14 cellular contexts compared by ENCODE assay signal in genomic region chr7:134254311-134254710, GRCh38.
DNase-seq lines count a peak whose midpoint lies in the region; ATAC-seq and TF ChIP-seq lines count a peak whose summit lies in the region.
"Had no signal": no experiment of that assay in that cellular context is flagged by ENCODE, and none has a peak within 500 bp of the region (broad histone marks: within the 10 kb centered on the region; RNA-seq: fewer than 3 reads in every experiment).

No MANE protein-coding gene starts in this region.

- H3K27ac ChIP-seq in H9 (ENCODE audit: insufficient read length, low read depth, low read length) (no peak overlapping the region), OCI-LY3 (ENCODE audit: low read length) (no peak overlapping the region), aorta (ENCODE audit: low read depth in 1 of 2, low read length in 2 of 2) (no peak overlapping the region)
- H3K27ac ChIP-seq: parathyroid adenoma, testis had no signal

- H3K4me1 Mint-ChIP-seq in H9 (no peaks in the 10 kb centered on the region), osteocyte (ENCODE audit: unreplicated experiment) (no peaks in the 10 kb centered on the region)

- in situ Hi-C loops in GM13977 (cut with MboI; ENCODE audit: low pct_unique_long_range_greater_than_20kb, low sequenced_read_pairs, unreplicated experiment), result no loop called here

- H3K18ac ChIP-seq in H9 (ENCODE audit: insufficient read length, low read depth, low read length), result no peak overlapping the region

- no peak overlapping the region for H2BK20ac ChIP-seq in H9 (ENCODE audit: low read depth, low read length, poor library complexity, severe bottlenecking)

- H3K36me3 ChIP-seq in OCI-LY3 (replicated peaks; ENCODE audit: low read depth, low read length) (no peaks in the 10 kb centered on the region), aorta (ENCODE audit: control insufficient read depth in 1 of 2, insufficient read depth in 2 of 2, low read length in 1 of 2) (no peaks in the 10 kb centered on the region)

- intact Hi-C loops in aorta (cut with DNase I), result no loop called here

- H2BK120ac ChIP-seq in H9 (ENCODE audit: low read depth, low read length, poor library complexity, severe bottlenecking), result no peak overlapping the region

- H3K36me3 Mint-ChIP-seq in H9 (ENCODE audit: insufficient read depth in 1 of 3, low read depth in 3 of 3) (no peaks in the 10 kb centered on the region; a peak in 1 of 7 replicates), osteocyte (ENCODE audit: unreplicated experiment) (no peaks in the 10 kb centered on the region)
- H3K36me3 Mint-ChIP-seq: CD8-positive, alpha-beta T cell had no signal

- no peak overlapping the region for H2AFZ ChIP-seq in H9 (ENCODE audit: low read length)
- no peak overlapping the region for H2AFZ ChIP-seq in OCI-LY3 (ENCODE audit: low read depth, low read length)
- H2AFZ ChIP-seq: parathyroid adenoma had no signal

- no peak overlapping the region for H4K91ac ChIP-seq in H9 (ENCODE audit: insufficient read length, low read depth, low read length)

- no peak overlapping the region for H2BK15ac ChIP-seq in H9 (ENCODE audit: low read depth, low read length)

- H4K20me1 ChIP-seq in H9 (ENCODE audit: control insufficient read depth, insufficient read depth, insufficient read length) (no peaks in the 10 kb centered on the region), OCI-LY3 (ENCODE audit: insufficient read depth, low read length) (no peaks in the 10 kb centered on the region)

- H3K4me2 ChIP-seq in H9 (ENCODE audit: insufficient read depth, insufficient read length, low read length) (no peak overlapping the region), OCI-LY3 (ENCODE audit: low read length) (no peak overlapping the region)

- H3K9ac ChIP-seq in H9 (ENCODE audit: extremely low read depth, insufficient read length, low read length) (no peak overlapping the region), OCI-LY3 (ENCODE audit: low read length) (no peak overlapping the region)
- H3K9ac ChIP-seq: parathyroid adenoma had no signal

- TF ChIP-seq CTCF in AG09319 (IDR thresholded peaks at IDR 0.05; ENCODE audit: low read depth, low read length) (peak; percentile 7), H9 (conservative IDR thresholded peaks at IDR 0.05) (peak; percentile 42; the same call in 2 of the 3 replicates), OCI-LY3 (IDR thresholded peaks at IDR 0.05; ENCODE audit: low read depth, low read length) (peak; percentile 28; the same call in 1 of the 2 replicates), epithelial cell of esophagus (IDR thresholded peaks at IDR 0.05; ENCODE audit: insufficient read depth, low read depth, low read length, missing control alignments) (peak; percentile 51), osteocyte (IDR thresholded peaks at IDR 0.05) (no peak), GM13977 (IDR thresholded peaks at IDR 0.05; ENCODE audit: extremely low read depth, insufficient read depth, missing control alignments) (no peak)

- no peak overlapping the region for H3K56ac ChIP-seq in H9 (ENCODE audit: insufficient read length, low read depth, low read length)

- H3K9me3 ChIP-seq in H9 (ENCODE audit: control insufficient read depth, low read depth, low read length) (no peaks in the 10 kb centered on the region), OCI-LY3 (ENCODE audit: insufficient read depth, low read length) (no peaks in the 10 kb centered on the region), aorta (ENCODE audit: control insufficient read depth, low read length) (peaks cover 2% of the 10 kb centered on the region)
- H3K9me3 ChIP-seq: testis had no signal

- H3K14ac ChIP-seq in H9 (ENCODE audit: insufficient read depth, low read length), result no peak overlapping the region

- no peak overlapping the region for H3K23ac ChIP-seq in H9 (ENCODE audit: insufficient read length, low read depth, low read length)

- H3K4me3 ChIP-seq in OCI-LY3 (ENCODE audit: low read length) (no peak overlapping the region), epithelial cell of esophagus (ENCODE audit: low read length) (no peak overlapping the region), aorta (ENCODE audit: low read length in 2 of 2) (no peak overlapping the region)
- H3K4me3 ChIP-seq: testis had no signal

- H3K79me1 ChIP-seq in H9 (ENCODE audit: insufficient read depth, low read depth, low read length, poor library complexity, severe bottlenecking), result no peaks in the 10 kb centered on the region

- no peak overlapping the region for H2BK5ac ChIP-seq in H9 (ENCODE audit: insufficient read length, low read length)

- no peaks in the 10 kb centered on the region for H3K27me3 Mint-ChIP-seq in H9 (ENCODE audit: low read depth)
- H3K27me3 Mint-ChIP-seq in osteocyte (ENCODE audit: unreplicated experiment), result peaks cover 10% of the 10 kb centered on the region

- no peaks in the 10 kb centered on the region for H3K23me2 ChIP-seq in H9 (ENCODE audit: insufficient read length, low read depth, low read length, poor library complexity, severe bottlenecking)

- H3T11ph ChIP-seq in H9 (ENCODE audit: low read length), result no peak overlapping the region

- H3K79me2 ChIP-seq in H9 (ENCODE audit: insufficient read depth, low read length) (no peaks in the 10 kb centered on the region), OCI-LY3 (ENCODE audit: low read length) (no peaks in the 10 kb centered on the region)
- H3K79me2 ChIP-seq: parathyroid adenoma had no signal

- H3K27me3 ChIP-seq in H9 (ENCODE audit: insufficient read depth, low read length) (no peaks in the 10 kb centered on the region), OCI-LY3 (ENCODE audit: low read depth, low read length) (no peaks in the 10 kb centered on the region), aorta (ENCODE audit: control insufficient read depth in 1 of 2, insufficient read depth in 2 of 2, low read length in 1 of 2) (no peaks in the 10 kb centered on the region)
- H3K27me3 ChIP-seq: testis had no signal

- H2BK12ac ChIP-seq in H9 (ENCODE audit: insufficient read length, low read depth, low read length), result no peak overlapping the region

- WGBS in H9 (ENCODE audit: extremely low coverage, insufficient read length, low lambda C conversion rate), result no CpG with 5 or more reads among the region's 3 CpGs
- WGBS in aorta, 2 donors, result 88 to 95% methylated on average over 3 of the region's 3 CpGs

- DNase-seq in AG09319 (ENCODE audit: extremely low read depth, low read depth), result no peak
- DNase-seq in H9, result no peak
- DNase-seq in epithelial cell of esophagus (ENCODE audit: low read depth), result peak; percentile 46
- no peak for DNase-seq in aorta
- DNase-seq in activated CD4-positive, alpha-beta T cell treated with anti-CD3 and anti-CD28 coated beads for 48 hours, result no peak
- DNase-seq in osteocyte (ENCODE audit: extremely low spot score, unreplicated experiment), result no peak
- no peak for DNase-seq in GM13977 (ENCODE audit: low spot score)
- DNase-seq: CD8-positive, alpha-beta T cell; left ventricle myocardium superior; NCI-H187 treated with DMSO at 0.1 percent for 48 hours; stimulated activated CD4-positive, alpha-beta T cell treated with anti-CD3 and anti-CD28 coated beads, Interleukin-4, amount 100 ng/mL, for 24 hours; testis had no signal

- ATAC-seq in aorta (ENCODE audit: low FRiP score), result no peak
- ATAC-seq: CD8-positive, alpha-beta T cell; left ventricle myocardium superior had no signal

- H3K27ac Mint-ChIP-seq in H9 (no peak overlapping the region), osteocyte (ENCODE audit: unreplicated experiment) (no peak overlapping the region)
- H3K27ac Mint-ChIP-seq: CD8-positive, alpha-beta T cell had no signal

- H3K4ac ChIP-seq in H9 (ENCODE audit: low read depth, low read length), result no peak overlapping the region

- no peak overlapping the region for H3K4me3 Mint-ChIP-seq in H9
- H3K4me3 Mint-ChIP-seq in osteocyte (ENCODE audit: unreplicated experiment), result no peak overlapping the region
- H3K4me3 Mint-ChIP-seq: CD8-positive, alpha-beta T cell had no signal

- no peak overlapping the region for H2AK5ac ChIP-seq in H9 (ENCODE audit: insufficient read length, low read length)

- H4K5ac ChIP-seq in H9 (ENCODE audit: insufficient read length, low read depth, low read length), result no peak overlapping the region

- H4K8ac ChIP-seq in H9 (replicated peaks; ENCODE audit: insufficient read length, low read depth, low read length), result no peak overlapping the region

- peaks cover 0 to 4% of the 10 kb centered on the region in 2 experiments; a peak in 3 of 5 replicates for H3K9me3 Mint-ChIP-seq in H9
- no peaks in the 10 kb centered on the region for H3K9me3 Mint-ChIP-seq in osteocyte (ENCODE audit: unreplicated experiment)

- H3K4me1 ChIP-seq in H9 (ENCODE audit: insufficient read depth, low read length), result no peaks in the 10 kb centered on the region
- H3K4me1 ChIP-seq in OCI-LY3 (ENCODE audit: low read length), result no peaks in the 10 kb centered on the region
- H3K4me1 ChIP-seq in aorta (ENCODE audit: control insufficient read depth in 1 of 2, insufficient read depth in 2 of 2, low read length in 2 of 2), result no peaks in the 10 kb centered on the region
- H3K4me1 ChIP-seq: parathyroid adenoma, testis had no signal

Comparison
In these comparisons a context has a peak if more than half of its experiments do, and no peak if none do; other contexts are left out.
1. CTCF ChIP-seq: peak in AG09319 (single experiment), H9 (single experiment), OCI-LY3 (single experiment) and epithelial cell of esophagus (single experiment); none in osteocyte (single experiment) and GM13977 (single experiment).